Comparison of ENCODE assay signal across 12 cellular contexts in genomic region chr6:112639436-112639835, GRCh38.
DNase-seq lines count a peak whose midpoint lies in the region; ATAC-seq and TF ChIP-seq lines count a peak whose summit lies in the region.
"Had no signal": no experiment of that assay in that cellular context is flagged by ENCODE, and none has a peak within 500 bp of the region (broad histone marks: within the 10 kb centered on the region; RNA-seq: fewer than 3 reads in every experiment).

No MANE protein-coding gene starts in this region.

- ATAC-seq in HG02938 (IDR thresholded peaks at IDR 0.05; ENCODE audit: unreplicated experiment) (peak; percentile 63), SK-N-SH treated with all-trans-retinoic acid at 6 μM for 48 hours (peak; percentile 40; the same call in 2 of the 3 replicates), HG03520 (IDR thresholded peaks at IDR 0.05; ENCODE audit: unreplicated experiment) (no peak), HG03095 (IDR thresholded peaks at IDR 0.05; ENCODE audit: unreplicated experiment) (no peak)

- TF ChIP-seq CTCF in AG09309 (IDR thresholded peaks at IDR 0.05; ENCODE audit: control insufficient read depth, insufficient read depth, low read depth, low read length, missing control alignments): no peak

- DNase-seq in AG09309 (ENCODE audit: low read depth) (peak; percentile 76), hepatic stellate cell (ENCODE audit: low spot score) (peak; percentile 21), DMS53 treated with DMSO at 0.1 percent for 48 hours (lab: John Stamatoyannopoulos, UW; ENCODE audit: unreplicated experiment) (no peak)
- DNase-seq in activated CD4-positive, alpha-beta T cell treated with anti-CD3 and anti-CD28 coated beads, Interleukin-2, amount 50 U/mL, for 48 hours: no peak
- DNase-seq: activated CD8-positive, alpha-beta memory T cell treated with anti-CD3 and anti-CD28 coated beads for 24 hours; activated effector memory CD4-positive, alpha-beta T cell treated with anti-CD3 and anti-CD28 coated beads, Interleukin-2, amount 50 U/mL, for 16 hours; effector CD8-positive, alpha-beta T cell had no signal

- H3K4me3 ChIP-seq in AG09309 (ENCODE audit: control insufficient read depth, low read depth, low read length): no peak overlapping the region
- H3K4me3 ChIP-seq: BLaER1 had no signal

TF ChIP-seq in SK-N-SH treated with all-trans-retinoic acid at 6 μM for 48 hours, 23 proteins besides CTCF, POLR2A, EP300 and RAD21:
- TF ChIP-seq GLIS3 (CRISPR knock-in tag; IDR thresholded peaks at IDR 0.05) (no peak), ESRRG (CRISPR knock-in tag; IDR thresholded peaks at IDR 0.05) (no peak), TCF4 (CRISPR knock-in tag; IDR thresholded peaks at IDR 0.05; ENCODE audit: borderline replicate concordance) (no peak), TOX (CRISPR knock-in tag; IDR thresholded peaks at IDR 0.05; ENCODE audit: borderline replicate concordance) (no peak), ZNF8 (CRISPR knock-in tag; IDR thresholded peaks at IDR 0.05) (no peak), ISL1 (CRISPR knock-in tag; IDR thresholded peaks at IDR 0.05) (no peak), ARNTL (CRISPR knock-in tag; IDR thresholded peaks at IDR 0.05; ENCODE audit: borderline replicate concordance, low read depth) (no peak)

Comparison
In these comparisons a context has a peak if more than half of its experiments do, and no peak if none do; other contexts are left out.
1. DNase-seq: peak in AG09309 (single experiment) and hepatic stellate cell (single experiment); none in activated CD4-positive, alpha-beta T cell treated with anti-CD3 and anti-CD28 coated beads, Interleukin-2, amount 50 U/mL, for 48 hours (0 of 2) and DMS53 treated with DMSO at 0.1 percent for 48 hours (single experiment).
2. ATAC-seq: peak in HG02938 (single experiment) and SK-N-SH treated with all-trans-retinoic acid at 6 μM for 48 hours (single experiment); none in HG03520 (single experiment) and HG03095 (single experiment).